Comparison of ENCODE assay signal across 16 cellular contexts in the genomic region with DNA sequence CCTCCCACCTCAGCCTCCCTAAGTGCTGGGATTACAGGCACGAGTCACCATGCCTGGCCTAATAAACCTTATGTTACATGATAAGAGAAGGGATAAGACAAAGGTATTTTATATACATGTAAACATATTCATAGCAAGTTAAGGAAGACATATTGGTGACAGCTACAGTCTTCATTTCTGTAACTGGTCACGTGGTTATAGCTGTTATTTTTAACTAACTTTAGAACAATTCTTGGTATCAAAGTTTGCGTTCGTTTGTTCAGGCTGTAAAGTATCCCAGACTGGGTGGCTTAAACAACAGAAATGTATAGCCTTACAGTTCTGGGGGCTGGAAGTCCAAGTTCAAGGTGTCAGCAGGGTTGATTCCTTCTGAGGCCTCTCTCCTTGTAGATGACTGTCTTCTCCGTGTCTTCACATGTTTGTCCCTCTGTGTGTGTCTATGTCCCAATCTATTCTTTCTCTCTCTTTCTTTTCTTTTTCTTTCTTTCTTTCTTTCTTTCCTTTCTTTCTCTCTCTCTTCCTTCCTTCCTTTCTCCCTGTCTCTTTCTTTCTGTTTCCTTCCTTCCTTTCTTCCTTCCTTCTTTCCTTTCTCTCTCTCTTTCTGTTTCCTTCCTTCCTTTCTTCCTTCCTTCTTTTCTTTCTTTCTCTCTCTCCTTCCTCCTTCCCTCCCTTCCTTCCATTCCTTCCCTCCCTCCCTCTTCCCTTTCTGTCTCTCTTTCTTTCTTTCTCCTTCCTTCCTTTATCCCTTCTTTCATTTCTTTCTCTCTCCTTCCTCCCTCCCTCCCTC. TPM values are rescaled to one million over a fixed set of nuclear protein-coding genes. Genes with fewer than 3 reads are reported as not detected.
A peak's percentile ranks its signal among the peaks of the same experiment; 100 is the strongest.
DNase-seq lines count a peak whose midpoint lies in the region; ATAC-seq and TF ChIP-seq lines count a peak whose summit lies in the region.
"Had no signal": no experiment of that assay in that cellular context is flagged by ENCODE, and none has a peak within 500 bp of the region (broad histone marks: within the 10 kb centered on the region; RNA-seq: fewer than 3 reads in every experiment).

No MANE protein-coding gene starts in this region.

- no peaks in the 10 kb centered on the region for H3K9me3 Mint-ChIP-seq in activated CD4-positive, alpha-beta T cell treated with anti-CD3 and anti-CD28 coated beads, Interleukin-2, amount 10 ng/mL, durations not matched to agents 24 days and 14 days
- H3K9me3 Mint-ChIP-seq in activated naive CD8-positive, alpha-beta T cell treated with anti-CD3 and anti-CD28 coated beads, Interleukin-2, amount 50 U/mL, for 24 hours: no peaks in the 10 kb centered on the region
- no peaks in the 10 kb centered on the region for H3K9me3 Mint-ChIP-seq in activated naive CD8-positive, alpha-beta T cell treated with anti-CD3 and anti-CD28 coated beads for 36 hours
- no peaks in the 10 kb centered on the region for H3K9me3 Mint-ChIP-seq in central memory CD8-positive, alpha-beta T cell
- H3K9me3 Mint-ChIP-seq: CD4-positive, alpha-beta T cell had no signal

- CTCF ChIA-PET in HEK293T (lab: Yijun Ruan, JAX): interaction anchor here (0.6 kb wide), 1 partner anchor 104 kb away, joined by 7 read pairs; no protein-coding TSS in a partner anchor

- H3K4me1 Mint-ChIP-seq in activated CD4-positive, alpha-beta T cell treated with anti-CD3 and anti-CD28 coated beads, Interleukin-2, amount 10 ng/mL, durations not matched to agents 24 days and 14 days: peaks cover 25% of the 10 kb centered on the region
- H3K4me1 Mint-ChIP-seq in activated naive CD8-positive, alpha-beta T cell treated with anti-CD3 and anti-CD28 coated beads, Interleukin-2, amount 50 U/mL, for 24 hours: peaks cover 3% of the 10 kb centered on the region
- peaks cover 3% of the 10 kb centered on the region for H3K4me1 Mint-ChIP-seq in activated naive CD8-positive, alpha-beta T cell treated with anti-CD3 and anti-CD28 coated beads for 36 hours
- peaks cover 18% of the 10 kb centered on the region for H3K4me1 Mint-ChIP-seq in central memory CD8-positive, alpha-beta T cell
- H3K4me1 Mint-ChIP-seq: H9 had no signal

- no peaks in the 10 kb centered on the region for H3K36me3 Mint-ChIP-seq in activated CD4-positive, alpha-beta T cell treated with anti-CD3 and anti-CD28 coated beads, Interleukin-2, amount 10 ng/mL, durations not matched to agents 24 days and 14 days (ENCODE audit: low read depth)
- no peaks in the 10 kb centered on the region for H3K36me3 Mint-ChIP-seq in activated naive CD8-positive, alpha-beta T cell treated with anti-CD3 and anti-CD28 coated beads, Interleukin-2, amount 50 U/mL, for 24 hours (ENCODE audit: low read depth)
- no peaks in the 10 kb centered on the region for H3K36me3 Mint-ChIP-seq in activated naive CD8-positive, alpha-beta T cell treated with anti-CD3 and anti-CD28 coated beads for 36 hours
- H3K36me3 Mint-ChIP-seq in central memory CD8-positive, alpha-beta T cell (ENCODE audit: insufficient read depth): peaks cover 3% of the 10 kb centered on the region

- intact Hi-C loops in activated CD4-positive, alpha-beta T cell treated with anti-CD3 and anti-CD28 coated beads, Interleukin-2, amount 10 ng/mL, durations not matched to agents 24 days and 14 days (cut with micrococcal nuclease): loop anchor here (10.0 kb wide), 1 partner anchor 106 kb away; no protein-coding TSS in a partner anchor

- no peak overlapping the region for H3K4me3 Mint-ChIP-seq in activated CD4-positive, alpha-beta T cell treated with anti-CD3 and anti-CD28 coated beads, Interleukin-2, amount 10 ng/mL, durations not matched to agents 24 days and 14 days
- H3K4me3 Mint-ChIP-seq in activated naive CD8-positive, alpha-beta T cell treated with anti-CD3 and anti-CD28 coated beads, Interleukin-2, amount 50 U/mL, for 24 hours: no peak overlapping the region
- no peak overlapping the region for H3K4me3 Mint-ChIP-seq in activated naive CD8-positive, alpha-beta T cell treated with anti-CD3 and anti-CD28 coated beads for 36 hours
- no peak overlapping the region for H3K4me3 Mint-ChIP-seq in central memory CD8-positive, alpha-beta T cell
- H3K4me3 Mint-ChIP-seq: CD4-positive, alpha-beta T cell; H9 had no signal

- POLR2A ChIA-PET in HEK293T (lab: Yijun Ruan, JAX): no interaction called here

- ATAC-seq in activated naive CD8-positive, alpha-beta T cell treated with anti-CD3 and anti-CD28 coated beads, Interleukin-2, amount 50 U/mL, for 24 hours: no peak
- ATAC-seq in central memory CD8-positive, alpha-beta T cell (replicated peaks; ENCODE audit: extremely low read depth, poor library complexity, severe bottlenecking): no peak
- no peak for ATAC-seq in GM18868 (IDR thresholded peaks at IDR 0.05; ENCODE audit: unreplicated experiment)
- ATAC-seq: A549 had no signal

- DNase-seq in activated CD4-positive, alpha-beta T cell treated with anti-CD3 and anti-CD28 coated beads, Interleukin-2, amount 10 ng/mL, durations not matched to agents 24 days and 14 days: peak; percentile 51
- DNase-seq in activated CD4-positive, alpha-beta T cell treated with anti-CD3 and anti-CD28 coated beads for 1 hour: no peak
- no peak for DNase-seq in activated naive CD8-positive, alpha-beta T cell treated with anti-CD3 and anti-CD28 coated beads, Interleukin-2, amount 50 U/mL, for 24 hours
- DNase-seq in activated naive CD8-positive, alpha-beta T cell treated with anti-CD3 and anti-CD28 coated beads for 36 hours: no peak
- no peak for DNase-seq in HEK293T (ENCODE audit: extremely low spot score)
- DNase-seq in central memory CD8-positive, alpha-beta T cell (ENCODE audit: low spot score in 2 of 2): no peak
- DNase-seq in inferior parietal cortex (ENCODE audit: extremely low spot score): no peak
- DNase-seq: AML-193; CD4-positive, alpha-beta T cell; DMS79 treated with DMSO at 0.1 percent for 48 hours; GF-D8; H9 had no signal

- H3K27me3 Mint-ChIP-seq in activated CD4-positive, alpha-beta T cell treated with anti-CD3 and anti-CD28 coated beads, Interleukin-2, amount 10 ng/mL, durations not matched to agents 24 days and 14 days: peaks cover 16% of the 10 kb centered on the region
- H3K27me3 Mint-ChIP-seq in activated naive CD8-positive, alpha-beta T cell treated with anti-CD3 and anti-CD28 coated beads, Interleukin-2, amount 50 U/mL, for 24 hours: peaks cover 15% of the 10 kb centered on the region
- peaks cover 4% of the 10 kb centered on the region for H3K27me3 Mint-ChIP-seq in activated naive CD8-positive, alpha-beta T cell treated with anti-CD3 and anti-CD28 coated beads for 36 hours
- peaks cover 29% of the 10 kb centered on the region for H3K27me3 Mint-ChIP-seq in central memory CD8-positive, alpha-beta T cell

- no peak overlapping the region for H3K27ac Mint-ChIP-seq in activated CD4-positive, alpha-beta T cell treated with anti-CD3 and anti-CD28 coated beads, Interleukin-2, amount 10 ng/mL, durations not matched to agents 24 days and 14 days
- peak overlapping the region; percentile 2 for H3K27ac Mint-ChIP-seq in activated naive CD8-positive, alpha-beta T cell treated with anti-CD3 and anti-CD28 coated beads, Interleukin-2, amount 50 U/mL, for 24 hours
- no peak overlapping the region for H3K27ac Mint-ChIP-seq in activated naive CD8-positive, alpha-beta T cell treated with anti-CD3 and anti-CD28 coated beads for 36 hours
- peak overlapping the region; percentile 52 for H3K27ac Mint-ChIP-seq in central memory CD8-positive, alpha-beta T cell (ENCODE audit: low read depth)
- H3K27ac Mint-ChIP-seq: CD4-positive, alpha-beta T cell; H9 had no signal

TF ChIP-seq in HEK293T, 16 proteins besides CTCF, POLR2A, EP300 and RAD21:
- no peak for TF ChIP-seq TARDBP (IDR thresholded peaks at IDR 0.05)
- TF ChIP-seq, protein P1, sequence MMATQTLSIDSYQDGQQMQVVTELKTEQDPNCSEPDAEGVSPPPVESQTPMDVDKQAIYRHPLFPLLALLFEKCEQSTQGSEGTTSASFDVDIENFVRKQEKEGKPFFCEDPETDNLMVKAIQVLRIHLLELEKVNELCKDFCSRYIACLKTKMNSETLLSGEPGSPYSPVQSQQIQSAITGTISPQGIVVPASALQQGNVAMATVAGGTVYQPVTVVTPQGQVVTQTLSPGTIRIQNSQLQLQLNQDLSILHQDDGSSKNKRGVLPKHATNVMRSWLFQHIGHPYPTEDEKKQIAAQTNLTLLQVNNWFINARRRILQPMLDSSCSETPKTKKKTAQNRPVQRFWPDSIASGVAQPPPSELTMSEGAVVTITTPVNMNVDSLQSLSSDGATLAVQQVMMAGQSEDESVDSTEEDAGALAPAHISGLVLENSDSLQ (IDR thresholded peaks at IDR 0.05): 0 out of 2 replicates have a peak, but pooled peaks have one; percentile 22
TF ChIP-seq in HEK293T: peak in this region for 1.

RNA-seq across cellular contexts. Expression of gene ACTL9, which starts 7.6 kb away (rescaled TPM):
- not detected in 2 replicates for total RNA-seq in activated CD4-positive, alpha-beta T cell treated with anti-CD3 and anti-CD28 coated beads, Interleukin-2, amount 10 ng/mL, durations not matched to agents 24 days and 14 days
- not detected for total RNA-seq in activated naive CD8-positive, alpha-beta T cell treated with anti-CD3 and anti-CD28 coated beads for 36 hours
- total RNA-seq: CD4-positive, alpha-beta T cell; H1; H9; HT-29 had no signal

RNA-seq across cellular contexts. Expression of gene OR2Z1, which starts 30.5 kb away (rescaled TPM):
- not detected in 2 replicates for total RNA-seq in activated CD4-positive, alpha-beta T cell treated with anti-CD3 and anti-CD28 coated beads, Interleukin-2, amount 10 ng/mL, durations not matched to agents 24 days and 14 days
- total RNA-seq in activated naive CD8-positive, alpha-beta T cell treated with anti-CD3 and anti-CD28 coated beads for 36 hours: not detected
- total RNA-seq: CD4-positive, alpha-beta T cell; H1; H9; HT-29 had no signal

Comparison
In these comparisons a context has a peak if more than half of its experiments do, and no peak if none do; other contexts are left out.
1. H3K27ac Mint-ChIP-seq: peak in activated naive CD8-positive, alpha-beta T cell treated with anti-CD3 and anti-CD28 coated beads, Interleukin-2, amount 50 U/mL, for 24 hours (single experiment) and central memory CD8-positive, alpha-beta T cell (single experiment); none in activated CD4-positive, alpha-beta T cell treated with anti-CD3 and anti-CD28 coated beads, Interleukin-2, amount 10 ng/mL, durations not matched to agents 24 days and 14 days (single experiment) and activated naive CD8-positive, alpha-beta T cell treated with anti-CD3 and anti-CD28 coated beads for 36 hours (single experiment).